ENCODE assay signal across 23 cellular contexts in genomic region chr16:49275870-49276269, GRCh38. TPM values are rescaled to one million over a fixed set of nuclear protein-coding genes. Genes with fewer than 3 reads are reported as not detected.
DNase-seq lines count a peak whose midpoint lies in the region; ATAC-seq, FAIRE-seq and TF ChIP-seq lines count a peak whose summit lies in the region.
"Had no signal": no experiment of that assay in that cellular context is flagged by ENCODE, and none has a peak within 500 bp of the region (broad histone marks: within the 10 kb centered on the region; RNA-seq: fewer than 3 reads in every experiment).

No MANE protein-coding gene starts in this region.

- TF ChIP-seq POLR2A in H1 (IDR thresholded peaks at IDR 0.05; ENCODE audit: control extremely low read depth in 1 of 2, low read depth in 2 of 2, low read length in 2 of 2) = no peak

- H3K79me2 ChIP-seq in GM23338 (replicated peaks; ENCODE audit: insufficient read depth) (no peaks in the 10 kb centered on the region), H1 (ENCODE audit: control insufficient read depth in 1 of 2, insufficient read depth in 2 of 2, low read length in 2 of 2) (no peaks in the 10 kb centered on the region), neural progenitor cell (ENCODE audit: low read depth) (no peaks in the 10 kb centered on the region), GM23248 (ENCODE audit: insufficient read depth) (no peaks in the 10 kb centered on the region), PC-3 (ENCODE audit: low read length) (no peaks in the 10 kb centered on the region)

- H3K27me3 ChIP-seq in GM23338 (ENCODE audit: insufficient read depth) = peaks cover 99% of the 10 kb centered on the region
- H3K27me3 ChIP-seq in H1 (replicated peaks in 1 of 4; ENCODE audit: control insufficient read depth in 3 of 4, extremely low read depth in 1 of 4, insufficient read depth in 3 of 4, low read length in 3 of 4) = peaks cover 76 to 91% (median 87%) of the 10 kb centered on the region in 4 experiments
- H3K27me3 ChIP-seq in neural progenitor cell = peaks cover 100% of the 10 kb centered on the region
- H3K27me3 ChIP-seq in GM23248 (replicated peaks; ENCODE audit: insufficient read depth) = peaks cover 73% of the 10 kb centered on the region
- peaks cover 54% of the 10 kb centered on the region for H3K27me3 ChIP-seq in PC-3 (ENCODE audit: low read length)

- no peak overlapping the region for H4K8ac ChIP-seq in H1 (ENCODE audit: extremely low read depth, insufficient read depth, low read length)

- no peak for FAIRE-seq in H1 (lab: Jason Lieb, UNC)
- FAIRE-seq: GM12878, GM19239, K562 had no signal

- H3F3A ChIP-seq in GM23338 (replicated peaks; ENCODE audit: low read depth) (0 out of 2 replicates have a peak, but pooled peaks cover 4% of the 10 kb centered on the region), neural progenitor cell (ENCODE audit: low read depth) (peaks cover 28% of the 10 kb centered on the region), GM23248 (ENCODE audit: insufficient read depth) (no peaks in the 10 kb centered on the region), PC-3 (ENCODE audit: low read length, unreplicated experiment) (no peaks in the 10 kb centered on the region)

- no peak for TF ChIP-seq CTCF in GM23338 (conservative IDR thresholded peaks at IDR 0.05; ENCODE audit: low read depth in 2 of 2)
- TF ChIP-seq CTCF in H1 (IDR thresholded peaks at IDR 0.05; ENCODE audit: control extremely low read depth in 1 of 3, insufficient read depth in 1 of 3, low read depth in 1 of 3, low read length in 3 of 3) = no peak
- no peak for TF ChIP-seq CTCF in neural progenitor cell (IDR thresholded peaks at IDR 0.05)
- no peak for TF ChIP-seq CTCF in PC-3 (conservative IDR thresholded peaks at IDR 0.05; ENCODE audit: low read depth, low read length)

- H3K79me1 ChIP-seq in H1 (ENCODE audit: low read depth, low read length) = no peaks in the 10 kb centered on the region

- H3K23me2 ChIP-seq in H1 (ENCODE audit: low read depth, low read length) = peaks cover 11% of the 10 kb centered on the region; the same call in 1 of the 2 replicates

- no peak overlapping the region for H2BK20ac ChIP-seq in H1 (ENCODE audit: low read length)

- no peak for TF ChIP-seq EP300 in H1 (IDR thresholded peaks at IDR 0.05; ENCODE audit: borderline replicate concordance in 1 of 2, low read depth in 2 of 2, low read length in 2 of 2)

- CTCF ChIA-PET in H1 (lab: Charles Lee; ENCODE audit: partially characterized antibody) = interaction anchor here (6.9 kb wide), 1 partner anchor 73 kb away, joined by 28 read pairs; no protein-coding TSS in a partner anchor
- CTCF ChIA-PET in PC-3 (lab: Charles Lee) = no interaction called here

- no peak overlapping the region for H3K4ac ChIP-seq in H1 (replicated peaks; ENCODE audit: insufficient read length, low read depth, low read length)

- 0 out of 2 replicates have a peak overlapping the region, but pooled peaks have one; percentile 41 for H3K18ac ChIP-seq in H1 (ENCODE audit: extremely low read depth, low read length)

- H3K56ac ChIP-seq in H1 (replicated peaks; ENCODE audit: insufficient read length, low read depth, low read length) = no peak overlapping the region

- intact Hi-C loops in PC-3 (cut with micrococcal nuclease) = no loop called here

- H3K27ac ChIP-seq in GM23338 (ENCODE audit: low read depth) (no peak overlapping the region), H1 (ENCODE audit: low read depth, low read length) (no peak overlapping the region), neural progenitor cell (no peak overlapping the region), GM23248 (no peak overlapping the region), PC-3 (ENCODE audit: low read length) (no peak overlapping the region)
- H3K27ac ChIP-seq: BLaER1 treated with 17β-estradiol and CSF1 and Interleukin-3, amounts not matched to agents 10 nM and 100 nM had no signal

- peak overlapping the region; percentile 65 for H3K4me3 ChIP-seq in GM23338
- H3K4me3 ChIP-seq in H1 (ENCODE audit: extremely low read depth in 1 of 4, insufficient read depth in 2 of 4, low read depth in 3 of 4, low read length in 4 of 4) = peak overlapping the region in 1 of 4 experiments; percentile 56; a peak in 2 of 8 replicates
- no peak overlapping the region for H3K4me3 ChIP-seq in neural progenitor cell
- H3K4me3 ChIP-seq in GM23248 = no peak overlapping the region
- H3K4me3 ChIP-seq in PC-3 (ENCODE audit: low read length) = no peak overlapping the region
- H3K4me3 ChIP-seq: BLaER1 treated with 17β-estradiol and CSF1 and Interleukin-3, amounts not matched to agents 10 nM and 100 nM; GM12878; HAP-1; K562 had no signal

- H2BK5ac ChIP-seq in H1 (ENCODE audit: low read depth, low read length) = no peak overlapping the region

- H3K4me1 Mint-ChIP-seq in GM23338 (peaks cover 61% of the 10 kb centered on the region), neural progenitor cell (peaks cover 40% of the 10 kb centered on the region)

- no peak overlapping the region for H3K23ac ChIP-seq in H1 (ENCODE audit: insufficient read length)

- H3K36me3 Mint-ChIP-seq in GM23338 (ENCODE audit: low read depth) (no peaks in the 10 kb centered on the region), neural progenitor cell (peaks cover 2% of the 10 kb centered on the region)
- H3K36me3 Mint-ChIP-seq: CD8-positive, alpha-beta T cell had no signal

- H4K5ac ChIP-seq in H1 (ENCODE audit: insufficient read length, low read depth, low read length) = no peak overlapping the region

- H3K36me3 ChIP-seq in GM23338 (ENCODE audit: insufficient read depth) = no peaks in the 10 kb centered on the region
- no peaks in the 10 kb centered on the region for H3K36me3 ChIP-seq in H1 (ENCODE audit: control insufficient read depth in 2 of 4, insufficient read depth in 4 of 4, low read length in 3 of 4)
- H3K36me3 ChIP-seq in neural progenitor cell = no peaks in the 10 kb centered on the region
- no peaks in the 10 kb centered on the region for H3K36me3 ChIP-seq in GM23248 (ENCODE audit: low read depth)
- no peaks in the 10 kb centered on the region for H3K36me3 ChIP-seq in PC-3 (ENCODE audit: low read depth, low read length)
- H3K36me3 ChIP-seq: BLaER1 treated with 17β-estradiol and CSF1 and Interleukin-3, amounts not matched to agents 10 nM and 100 nM; HAP-1 had no signal

- H4K20me1 ChIP-seq in GM23338 (replicated peaks; ENCODE audit: insufficient read depth) (peaks cover 8% of the 10 kb centered on the region; the same call in 1 of the 2 replicates), H1 (replicated peaks in 1 of 2; ENCODE audit: control insufficient read depth in 1 of 2, insufficient read depth in 2 of 2, low read length in 2 of 2) (peaks cover 9 to 35% of the 10 kb centered on the region in 2 experiments), neural progenitor cell (ENCODE audit: low read depth) (peaks cover 74% of the 10 kb centered on the region), GM23248 (ENCODE audit: insufficient read depth) (no peaks in the 10 kb centered on the region), PC-3 (ENCODE audit: low read length) (no peaks in the 10 kb centered on the region)

- no peak overlapping the region for H3K9ac ChIP-seq in H1 (replicated peaks in 1 of 4; ENCODE audit: extremely low read depth in 1 of 4, low read depth in 3 of 4, low read length in 3 of 4)
- H3K9ac ChIP-seq in neural progenitor cell = no peak overlapping the region
- no peak overlapping the region for H3K9ac ChIP-seq in GM23248
- no peak overlapping the region for H3K9ac ChIP-seq in PC-3 (ENCODE audit: low read length)
- H3K9ac ChIP-seq: BLaER1 treated with 17β-estradiol and CSF1 and Interleukin-3, amounts not matched to agents 10 nM and 100 nM had no signal

- TF ChIP-seq RAD21 in H1 (IDR thresholded peaks at IDR 0.05 in 1 of 2, conservative IDR thresholded peaks at IDR 0.05 in 1 of 2; ENCODE audit: low read depth in 2 of 2, low read length in 2 of 2) = no peak

- H3K9me3 Mint-ChIP-seq in GM23338 (no peaks in the 10 kb centered on the region; the same call in 2 of the 3 replicates), neural progenitor cell (peaks cover 5% of the 10 kb centered on the region)
- H3K9me3 Mint-ChIP-seq: CD8-positive, alpha-beta T cell had no signal

- H3K9me2 ChIP-seq in GM23338 (ENCODE audit: insufficient read depth) (no peaks in the 10 kb centered on the region), GM23248 (ENCODE audit: insufficient read depth) (no peaks in the 10 kb centered on the region), PC-3 (replicated peaks; ENCODE audit: low read length) (no peaks in the 10 kb centered on the region)

- 48% methylated on average over 5 of the region's 5 CpGs; no CpG with 5 or more reads in 1 of the 2 experiments for WGBS in H1 (ENCODE audit: extremely low coverage in 1 of 2, insufficient coverage in 1 of 2, insufficient read length in 1 of 2, insufficient replicate concordance in 2 of 2, low coverage in 1 of 2, low lambda C conversion rate in 2 of 2, missing lambda C conversion rate in 1 of 2), 2 experiments
- WGBS in GM23248 (ENCODE audit: low coverage in 1 of 2, low lambda C conversion rate in 2 of 2, missing lambda C conversion rate in 2 of 2), 2 experiments = 8 to 14% methylated on average over 5 of the region's 5 CpGs

- H2AK5ac ChIP-seq in H1 (ENCODE audit: low read depth, low read length) = no peak overlapping the region

- H2BK15ac ChIP-seq in H1 (ENCODE audit: low read length) = no peak overlapping the region; the same call in 1 of the 2 replicates

- H2BK12ac ChIP-seq in H1 (ENCODE audit: low read depth, low read length) = 0 out of 2 replicates have a peak overlapping the region, but pooled peaks have one; percentile 39

- DNase-seq in GM23338 (ENCODE audit: low spot score) (no peak), H1 (ENCODE audit: low read depth in 1 of 2, low spot score in 2 of 2) (no peak), neural progenitor cell (ENCODE audit: low spot score) (no peak), GM23248 (no peak), PC-3 (no peak), KG1 (lab: John Stamatoyannopoulos, UW) (no peak)
- DNase-seq: 8988T; CD8-positive, alpha-beta T cell; DMS 273 treated with DMSO at 0.1 percent for 48 hours; DMS53; DND-41; EL; GOT3; IMR-90 had no signal

- H3K4me2 ChIP-seq in GM23338 = peak overlapping the region; percentile 86; the same call in 1 of the 2 replicates
- peak overlapping the region; percentile 60 to 87; a peak in 2 of 4 replicates for H3K4me2 ChIP-seq in H1 (ENCODE audit: insufficient read depth in 1 of 2, low read depth in 2 of 2, low read length in 2 of 2)
- H3K4me2 ChIP-seq in neural progenitor cell = peak overlapping the region; percentile 75
- H3K4me2 ChIP-seq in GM23248 (ENCODE audit: unreplicated experiment) = no peak overlapping the region
- H3K4me2 ChIP-seq in PC-3 (ENCODE audit: low read length) = no peak overlapping the region

- peaks cover 79% of the 10 kb centered on the region for H3K27me3 Mint-ChIP-seq in GM23338 (ENCODE audit: insufficient read depth, low read depth, poor library complexity)
- H3K27me3 Mint-ChIP-seq in neural progenitor cell (ENCODE audit: insufficient read depth, low read depth) = peaks cover 77% of the 10 kb centered on the region

- no TSS peak for BruUV-seq in PC-3 (replicated peaks; lab: Mats Ljungman, UMichigan)

- POLR2A ChIA-PET in H1 (lab: Charles Lee; ENCODE audit: partially characterized antibody) (no interaction called here), PC-3 (lab: Charles Lee; ENCODE audit: unreplicated experiment) (no interaction called here)

- H3K9me3 ChIP-seq in H1 (ENCODE audit: insufficient read depth in 2 of 2, low read depth in 1 of 2, low read length in 1 of 2) = no peaks in the 10 kb centered on the region
- H3K9me3 ChIP-seq in neural progenitor cell (ENCODE audit: low read depth) = no peaks in the 10 kb centered on the region
- H3K9me3 ChIP-seq in GM23248 (ENCODE audit: low read depth) = no peaks in the 10 kb centered on the region
- H3K9me3 ChIP-seq in PC-3 (ENCODE audit: low read length) = no peaks in the 10 kb centered on the region
- H3K9me3 ChIP-seq: HAP-1 had no signal

- H3K4me1 ChIP-seq in GM23338 (ENCODE audit: insufficient read depth) = peaks cover 64% of the 10 kb centered on the region
- peaks cover 2 to 28% (median 22%) of the 10 kb centered on the region in 4 experiments for H3K4me1 ChIP-seq in H1 (replicated peaks in 1 of 4; ENCODE audit: control insufficient read depth in 3 of 4, insufficient read depth in 4 of 4, low read length in 3 of 4)
- H3K4me1 ChIP-seq in neural progenitor cell = peaks cover 45% of the 10 kb centered on the region
- no peaks in the 10 kb centered on the region for H3K4me1 ChIP-seq in GM23248 (ENCODE audit: insufficient read depth)
- H3K4me1 ChIP-seq in PC-3 (ENCODE audit: insufficient read depth, low read length) = no peaks in the 10 kb centered on the region
- H3K4me1 ChIP-seq: HAP-1 had no signal

- in situ Hi-C loops in GM23248 (cut with MboI) = no loop called here

- ATAC-seq in GM23338 = no peak
- ATAC-seq in PC-3 = no peak
- no peak for ATAC-seq in GM19463 (IDR thresholded peaks at IDR 0.05; ENCODE audit: unreplicated experiment)
- ATAC-seq: CD8-positive, alpha-beta T cell; GM12878; K562 had no signal

- H3K27ac Mint-ChIP-seq in GM23338 = no peak overlapping the region
- H3K27ac Mint-ChIP-seq in neural progenitor cell = no peak overlapping the region
- H3K27ac Mint-ChIP-seq: CD8-positive, alpha-beta T cell had no signal

- H2AFZ ChIP-seq in GM23338 (no peak overlapping the region), H1 (ENCODE audit: low read length) (no peak overlapping the region), neural progenitor cell (replicated peaks) (no peak overlapping the region), GM23248 (no peak overlapping the region), PC-3 (ENCODE audit: low read length) (no peak overlapping the region)

- H3K4me3 Mint-ChIP-seq in GM23338 (no peak overlapping the region; the same call in 2 of the 3 replicates), neural progenitor cell (no peak overlapping the region)
- H3K4me3 Mint-ChIP-seq: CD8-positive, alpha-beta T cell had no signal

- H3K14ac ChIP-seq in H1 (ENCODE audit: insufficient read length) = no peak overlapping the region

- H4K91ac ChIP-seq in H1 (replicated peaks; ENCODE audit: insufficient read length, low read length) = no peak overlapping the region

- H2BK120ac ChIP-seq in H1 (replicated peaks; ENCODE audit: low read depth, low read length) = no peak overlapping the region

RNA-seq across cellular contexts. Expression of gene CBLN1, which starts 5.8 kb away (rescaled TPM):
- 6.4 and 13.4 TPM in 2 replicates for total RNA-seq in GM23338 (2014; rRNA removed; shearing (Covaris generic))
- polyA plus RNA-seq in GM23338 (2016; fragmentation: Nextera tagmentation; extraction: Ambion mirVana) (1.2 and 2.1 TPM in 2 replicates), H1 (2011; rRNA removed) (0.97 and 1.8 TPM in 2 replicates), GM23248 (2016; fragmentation: Nextera tagmentation; extraction: Ambion mirVana) (not detected in 2 replicates)
- 6.3 and 7.1 TPM in 2 replicates for total RNA-seq in H1 (2021; fragmentation: NEBNext Ultra II Directional; extraction: Animal tissue kit (Norgen Biotek cat#: 25700))
- polyA plus RNA-seq in H1 (2011; cell fraction: cytosol; rRNA removed) = 1.6 TPM
- polyA plus RNA-seq in H1 (2011; cell fraction: nucleus; rRNA removed) = 1.0 TPM
- polyA plus RNA-seq in H1 (2012, experiment 1 of 2) = 2.2 to 6.7 TPM (median 4.0 TPM) in 4 replicates
- polyA plus RNA-seq in H1 (2012, experiment 2 of 2) = 3.4 TPM
- polyA plus RNA-seq in H1 (2013, experiment 1 of 2) = 4.3 TPM
- 5.2 TPM for polyA plus RNA-seq in H1 (2013, experiment 2 of 2)
- 0.46 and 2.6 TPM in 2 replicates for polyA minus RNA-seq in H1 (2011; rRNA and poly(A)+ RNA removed)
- polyA minus RNA-seq in H1 (2011; cell fraction: cytosol; rRNA and poly(A)+ RNA removed) = 3.4 TPM
- polyA minus RNA-seq in H1 (2011; cell fraction: nucleus; rRNA and poly(A)+ RNA removed) = 1.3 TPM
- total RNA-seq in neural progenitor cell (ENCODE audit: low replicate concordance) (0.11 and 0.31 TPM in 2 replicates), PC-3 (2014; rRNA removed) (0.04 TPM in 1 of 2 replicates, not detected in the other)
- not detected in 2 replicates for total RNA-seq in GM23248 (2014; rRNA removed; shearing (Covaris generic))
- total RNA-seq: A673; CD8-positive, alpha-beta T cell; GM12878; HT1080; IMR-90; K562 had no signal
- polyA plus RNA-seq: AG04450, GM12878, IMR-90, K562 had no signal

Comparison
In these comparisons a context has a peak if more than half of its experiments do, and no peak if none do; other contexts are left out.
1. H3K4me2 ChIP-seq: peak in GM23338 (single experiment), H1 (2 of 2) and neural progenitor cell (single experiment); none in GM23248 (single experiment) and PC-3 (single experiment).